1 cellular context compared by ENCODE assay signal in the genomic region with DNA sequence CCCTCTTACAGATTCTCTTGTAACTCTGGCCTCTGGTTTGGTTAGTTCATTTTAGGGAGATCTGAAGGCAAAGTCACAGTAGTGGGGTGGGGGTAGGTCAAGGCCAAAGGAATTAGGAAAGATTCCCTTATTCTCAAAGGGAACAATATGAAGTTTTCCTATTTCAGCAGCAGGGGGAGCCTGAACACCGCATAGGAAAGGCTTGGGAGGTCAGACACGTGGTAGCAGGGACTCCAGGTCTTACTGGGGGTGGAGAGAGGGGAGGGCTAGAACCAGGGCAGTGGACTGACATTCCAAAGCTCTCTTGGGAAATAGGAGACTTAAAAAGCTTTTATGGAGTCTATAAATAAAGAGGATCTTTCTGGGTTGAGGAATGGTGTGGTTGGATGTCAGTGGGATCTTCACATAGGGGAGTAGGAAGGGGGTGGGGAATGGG.
TF ChIP-seq lines count a peak whose summit lies in the region.

No MANE protein-coding gene starts in this region.

TF ChIP-seq in GM12878, 131 proteins besides CTCF, POLR2A, EP300 and RAD21 (continues in another document):
- peak; percentile 60 for TF ChIP-seq NR2F1 (conservative IDR thresholded peaks at IDR 0.05)
- TF ChIP-seq ZNF217 (IDR thresholded peaks at IDR 0.05), result no peak
- TF ChIP-seq RB1 (IDR thresholded peaks at IDR 0.05; ENCODE audit: borderline replicate concordance), result peak; percentile 29; the same call in 1 of the 2 replicates
- TF ChIP-seq, protein P1, sequence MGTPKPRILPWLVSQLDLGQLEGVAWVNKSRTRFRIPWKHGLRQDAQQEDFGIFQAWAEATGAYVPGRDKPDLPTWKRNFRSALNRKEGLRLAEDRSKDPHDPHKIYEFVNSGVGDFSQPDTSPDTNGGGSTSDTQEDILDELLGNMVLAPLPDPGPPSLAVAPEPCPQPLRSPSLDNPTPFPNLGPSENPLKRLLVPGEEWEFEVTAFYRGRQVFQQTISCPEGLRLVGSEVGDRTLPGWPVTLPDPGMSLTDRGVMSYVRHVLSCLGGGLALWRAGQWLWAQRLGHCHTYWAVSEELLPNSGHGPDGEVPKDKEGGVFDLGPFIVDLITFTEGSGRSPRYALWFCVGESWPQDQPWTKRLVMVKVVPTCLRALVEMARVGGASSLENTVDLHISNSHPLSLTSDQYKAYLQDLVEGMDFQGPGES (IDR thresholded peaks at IDR 0.05), result no peak
- peak; percentile 43 for TF ChIP-seq MYC (IDR thresholded peaks at IDR 0.05; ENCODE audit: insufficient read depth, insufficient read length, insufficient replicate concordance, low read length, severe bottlenecking)
- no peak for TF ChIP-seq PAX8 (IDR thresholded peaks at IDR 0.05)
- TF ChIP-seq STAT1 (conservative IDR thresholded peaks at IDR 0.05), result no peak
- TF ChIP-seq TBL1XR1 (IDR thresholded peaks at IDR 0.05; ENCODE audit: low read depth, low read length), result no peak
- peak; percentile 7 to 52; a peak in 3 of 4 replicates for TF ChIP-seq IKZF2 (IDR thresholded peaks at IDR 0.05)
- TF ChIP-seq RUNX3 (IDR thresholded peaks at IDR 0.05; ENCODE audit: low read length), result peak; percentile 58; the same call in 1 of the 2 replicates
- no peak for TF ChIP-seq CEBPB (IDR thresholded peaks at IDR 0.05; ENCODE audit: borderline replicate concordance in 1 of 2, low read depth in 2 of 2, low read length in 2 of 2)
- TF ChIP-seq ATF7 (IDR thresholded peaks at IDR 0.05; ENCODE audit: low read depth), result no peak
- no peak for TF ChIP-seq PML (IDR thresholded peaks at IDR 0.05; ENCODE audit: low read length)
- TF ChIP-seq, protein P2, sequence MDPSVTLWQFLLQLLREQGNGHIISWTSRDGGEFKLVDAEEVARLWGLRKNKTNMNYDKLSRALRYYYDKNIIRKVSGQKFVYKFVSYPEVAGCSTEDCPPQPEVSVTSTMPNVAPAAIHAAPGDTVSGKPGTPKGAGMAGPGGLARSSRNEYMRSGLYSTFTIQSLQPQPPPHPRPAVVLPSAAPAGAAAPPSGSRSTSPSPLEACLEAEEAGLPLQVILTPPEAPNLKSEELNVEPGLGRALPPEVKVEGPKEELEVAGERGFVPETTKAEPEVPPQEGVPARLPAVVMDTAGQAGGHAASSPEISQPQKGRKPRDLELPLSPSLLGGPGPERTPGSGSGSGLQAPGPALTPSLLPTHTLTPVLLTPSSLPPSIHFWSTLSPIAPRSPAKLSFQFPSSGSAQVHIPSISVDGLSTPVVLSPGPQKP (IDR thresholded peaks at IDR 0.05; ENCODE audit: low read depth, low read length), result no peak
- TF ChIP-seq CHD1 (IDR thresholded peaks at IDR 0.05; ENCODE audit: low read depth, low read length), result no peak
- TF ChIP-seq ZNF622 (IDR thresholded peaks at IDR 0.05), result no peak
- no peak for TF ChIP-seq TAF1 (IDR thresholded peaks at IDR 0.05; ENCODE audit: borderline replicate concordance, low read depth, low read length)
- no peak for TF ChIP-seq CBX5 (IDR thresholded peaks at IDR 0.05; ENCODE audit: low read depth)
- no peak for TF ChIP-seq BCL11A (IDR thresholded peaks at IDR 0.05; ENCODE audit: low read depth, low read length)
- TF ChIP-seq, protein P3, sequence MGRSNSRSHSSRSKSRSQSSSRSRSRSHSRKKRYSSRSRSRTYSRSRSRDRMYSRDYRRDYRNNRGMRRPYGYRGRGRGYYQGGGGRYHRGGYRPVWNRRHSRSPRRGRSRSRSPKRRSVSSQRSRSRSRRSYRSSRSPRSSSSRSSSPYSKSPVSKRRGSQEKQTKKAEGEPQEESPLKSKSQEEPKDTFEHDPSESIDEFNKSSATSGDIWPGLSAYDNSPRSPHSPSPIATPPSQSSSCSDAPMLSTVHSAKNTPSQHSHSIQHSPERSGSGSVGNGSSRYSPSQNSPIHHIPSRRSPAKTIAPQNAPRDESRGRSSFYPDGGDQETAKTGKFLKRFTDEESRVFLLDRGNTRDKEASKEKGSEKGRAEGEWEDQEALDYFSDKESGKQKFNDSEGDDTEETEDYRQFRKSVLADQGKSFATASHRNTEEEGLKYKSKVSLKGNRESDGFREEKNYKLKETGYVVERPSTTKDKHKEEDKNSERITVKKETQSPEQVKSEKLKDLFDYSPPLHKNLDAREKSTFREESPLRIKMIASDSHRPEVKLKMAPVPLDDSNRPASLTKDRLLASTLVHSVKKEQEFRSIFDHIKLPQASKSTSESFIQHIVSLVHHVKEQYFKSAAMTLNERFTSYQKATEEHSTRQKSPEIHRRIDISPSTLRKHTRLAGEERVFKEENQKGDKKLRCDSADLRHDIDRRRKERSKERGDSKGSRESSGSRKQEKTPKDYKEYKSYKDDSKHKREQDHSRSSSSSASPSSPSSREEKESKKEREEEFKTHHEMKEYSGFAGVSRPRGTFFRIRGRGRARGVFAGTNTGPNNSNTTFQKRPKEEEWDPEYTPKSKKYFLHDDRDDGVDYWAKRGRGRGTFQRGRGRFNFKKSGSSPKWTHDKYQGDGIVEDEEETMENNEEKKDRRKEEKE (IDR thresholded peaks at IDR 0.05), result no peak
- TF ChIP-seq IRF4 (IDR thresholded peaks at IDR 0.05; ENCODE audit: low read depth, low read length), result no peak
- peak; percentile 53 for TF ChIP-seq SMC3 (IDR thresholded peaks at IDR 0.05; ENCODE audit: borderline replicate concordance, low read length)
- TF ChIP-seq SMARCA5 (IDR thresholded peaks at IDR 0.05), result 0 out of 2 replicates have a peak, but pooled peaks have one; percentile 28
- TF ChIP-seq, protein P4, sequence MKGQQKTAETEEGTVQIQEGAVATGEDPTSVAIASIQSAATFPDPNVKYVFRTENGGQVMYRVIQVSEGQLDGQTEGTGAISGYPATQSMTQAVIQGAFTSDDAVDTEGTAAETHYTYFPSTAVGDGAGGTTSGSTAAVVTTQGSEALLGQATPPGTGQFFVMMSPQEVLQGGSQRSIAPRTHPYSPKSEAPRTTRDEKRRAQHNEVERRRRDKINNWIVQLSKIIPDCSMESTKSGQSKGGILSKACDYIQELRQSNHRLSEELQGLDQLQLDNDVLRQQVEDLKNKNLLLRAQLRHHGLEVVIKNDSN (IDR thresholded peaks at IDR 0.05; ENCODE audit: borderline replicate concordance, extremely low read length, insufficient read depth, low read depth, low read length), result peak; percentile 73
- TF ChIP-seq SIN3A (IDR thresholded peaks at IDR 0.05; ENCODE audit: low read depth, low read length), result peak; percentile 69; the same call in 1 of the 2 replicates
- peak; percentile 51; the same call in 1 of the 2 replicates for TF ChIP-seq YY1 (IDR thresholded peaks at IDR 0.05; ENCODE audit: low read depth, low read length)
- no peak for TF ChIP-seq MTA2 (IDR thresholded peaks at IDR 0.05; ENCODE audit: low read depth)
- TF ChIP-seq, protein P5, sequence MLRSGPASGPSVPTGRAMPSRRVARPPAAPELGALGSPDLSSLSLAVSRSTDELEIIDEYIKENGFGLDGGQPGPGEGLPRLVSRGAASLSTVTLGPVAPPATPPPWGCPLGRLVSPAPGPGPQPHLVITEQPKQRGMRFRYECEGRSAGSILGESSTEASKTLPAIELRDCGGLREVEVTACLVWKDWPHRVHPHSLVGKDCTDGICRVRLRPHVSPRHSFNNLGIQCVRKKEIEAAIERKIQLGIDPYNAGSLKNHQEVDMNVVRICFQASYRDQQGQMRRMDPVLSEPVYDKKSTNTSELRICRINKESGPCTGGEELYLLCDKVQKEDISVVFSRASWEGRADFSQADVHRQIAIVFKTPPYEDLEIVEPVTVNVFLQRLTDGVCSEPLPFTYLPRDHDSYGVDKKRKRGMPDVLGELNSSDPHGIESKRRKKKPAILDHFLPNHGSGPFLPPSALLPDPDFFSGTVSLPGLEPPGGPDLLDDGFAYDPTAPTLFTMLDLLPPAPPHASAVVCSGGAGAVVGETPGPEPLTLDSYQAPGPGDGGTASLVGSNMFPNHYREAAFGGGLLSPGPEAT (IDR thresholded peaks at IDR 0.05; ENCODE audit: low read depth), result peak; percentile 67
- TF ChIP-seq, protein P6, sequence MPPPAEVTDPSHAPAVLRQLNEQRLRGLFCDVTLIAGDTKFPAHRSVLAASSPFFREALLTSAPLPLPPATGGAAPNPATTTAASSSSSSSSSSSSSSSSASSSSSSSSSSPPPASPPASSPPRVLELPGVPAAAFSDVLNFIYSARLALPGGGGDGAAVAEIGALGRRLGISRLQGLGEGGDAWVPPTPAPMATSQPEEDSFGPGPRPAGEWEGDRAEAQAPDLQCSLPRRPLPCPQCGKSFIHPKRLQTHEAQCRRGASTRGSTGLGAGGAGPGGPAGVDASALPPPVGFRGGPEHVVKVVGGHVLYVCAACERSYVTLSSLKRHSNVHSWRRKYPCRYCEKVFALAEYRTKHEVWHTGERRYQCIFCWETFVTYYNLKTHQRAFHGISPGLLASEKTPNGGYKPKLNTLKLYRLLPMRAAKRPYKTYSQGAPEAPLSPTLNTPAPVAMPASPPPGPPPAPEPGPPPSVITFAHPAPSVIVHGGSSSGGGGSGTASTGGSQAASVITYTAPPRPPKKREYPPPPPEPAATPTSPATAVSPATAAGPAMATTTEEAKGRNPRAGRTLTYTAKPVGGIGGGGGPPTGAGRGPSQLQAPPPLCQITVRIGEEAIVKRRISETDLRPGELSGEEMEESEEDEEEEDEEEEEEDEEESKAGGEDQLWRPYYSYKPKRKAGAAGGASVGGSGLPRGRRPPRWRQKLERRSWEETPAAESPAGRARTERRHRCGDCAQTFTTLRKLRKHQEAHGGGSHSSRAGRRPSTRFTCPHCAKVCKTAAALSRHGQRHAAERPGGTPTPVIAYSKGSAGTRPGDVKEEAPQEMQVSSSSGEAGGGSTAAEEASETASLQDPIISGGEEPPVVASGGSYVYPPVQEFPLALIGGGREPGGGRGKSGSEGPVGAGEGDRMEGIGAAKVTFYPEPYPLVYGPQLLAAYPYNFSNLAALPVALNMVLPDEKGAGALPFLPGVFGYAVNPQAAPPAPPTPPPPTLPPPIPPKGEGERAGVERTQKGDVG (CRISPR knock-in tag; IDR thresholded peaks at IDR 0.05), result no peak
- TF ChIP-seq MXI1 (IDR thresholded peaks at IDR 0.05; ENCODE audit: low read depth, low read length), result peak; percentile 91
- TF ChIP-seq IKZF1 (conservative IDR thresholded peaks at IDR 0.05), result peak; percentile 55
- no peak for TF ChIP-seq ESRRA (IDR thresholded peaks at IDR 0.05; ENCODE audit: low read length)
- TF ChIP-seq, protein P7, sequence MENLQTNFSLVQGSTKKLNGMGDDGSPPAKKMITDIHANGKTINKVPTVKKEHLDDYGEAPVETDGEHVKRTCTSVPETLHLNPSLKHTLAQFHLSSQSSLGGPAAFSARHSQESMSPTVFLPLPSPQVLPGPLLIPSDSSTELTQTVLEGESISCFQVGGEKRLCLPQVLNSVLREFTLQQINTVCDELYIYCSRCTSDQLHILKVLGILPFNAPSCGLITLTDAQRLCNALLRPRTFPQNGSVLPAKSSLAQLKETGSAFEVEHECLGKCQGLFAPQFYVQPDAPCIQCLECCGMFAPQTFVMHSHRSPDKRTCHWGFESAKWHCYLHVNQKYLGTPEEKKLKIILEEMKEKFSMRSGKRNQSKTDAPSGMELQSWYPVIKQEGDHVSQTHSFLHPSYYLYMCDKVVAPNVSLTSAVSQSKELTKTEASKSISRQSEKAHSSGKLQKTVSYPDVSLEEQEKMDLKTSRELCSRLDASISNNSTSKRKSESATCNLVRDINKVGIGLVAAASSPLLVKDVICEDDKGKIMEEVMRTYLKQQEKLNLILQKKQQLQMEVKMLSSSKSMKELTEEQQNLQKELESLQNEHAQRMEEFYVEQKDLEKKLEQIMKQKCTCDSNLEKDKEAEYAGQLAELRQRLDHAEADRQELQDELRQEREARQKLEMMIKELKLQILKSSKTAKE (IDR thresholded peaks at IDR 0.05; ENCODE audit: low read depth, poor library complexity, severe bottlenecking), result peak; percentile 13
- TF ChIP-seq, protein P8, sequence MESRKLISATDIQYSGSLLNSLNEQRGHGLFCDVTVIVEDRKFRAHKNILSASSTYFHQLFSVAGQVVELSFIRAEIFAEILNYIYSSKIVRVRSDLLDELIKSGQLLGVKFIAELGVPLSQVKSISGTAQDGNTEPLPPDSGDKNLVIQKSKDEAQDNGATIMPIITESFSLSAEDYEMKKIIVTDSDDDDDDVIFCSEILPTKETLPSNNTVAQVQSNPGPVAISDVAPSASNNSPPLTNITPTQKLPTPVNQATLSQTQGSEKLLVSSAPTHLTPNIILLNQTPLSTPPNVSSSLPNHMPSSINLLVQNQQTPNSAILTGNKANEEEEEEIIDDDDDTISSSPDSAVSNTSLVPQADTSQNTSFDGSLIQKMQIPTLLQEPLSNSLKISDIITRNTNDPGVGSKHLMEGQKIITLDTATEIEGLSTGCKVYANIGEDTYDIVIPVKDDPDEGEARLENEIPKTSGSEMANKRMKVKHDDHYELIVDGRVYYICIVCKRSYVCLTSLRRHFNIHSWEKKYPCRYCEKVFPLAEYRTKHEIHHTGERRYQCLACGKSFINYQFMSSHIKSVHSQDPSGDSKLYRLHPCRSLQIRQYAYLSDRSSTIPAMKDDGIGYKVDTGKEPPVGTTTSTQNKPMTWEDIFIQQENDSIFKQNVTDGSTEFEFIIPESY (IDR thresholded peaks at IDR 0.05), result no peak
- TF ChIP-seq, protein P9, sequence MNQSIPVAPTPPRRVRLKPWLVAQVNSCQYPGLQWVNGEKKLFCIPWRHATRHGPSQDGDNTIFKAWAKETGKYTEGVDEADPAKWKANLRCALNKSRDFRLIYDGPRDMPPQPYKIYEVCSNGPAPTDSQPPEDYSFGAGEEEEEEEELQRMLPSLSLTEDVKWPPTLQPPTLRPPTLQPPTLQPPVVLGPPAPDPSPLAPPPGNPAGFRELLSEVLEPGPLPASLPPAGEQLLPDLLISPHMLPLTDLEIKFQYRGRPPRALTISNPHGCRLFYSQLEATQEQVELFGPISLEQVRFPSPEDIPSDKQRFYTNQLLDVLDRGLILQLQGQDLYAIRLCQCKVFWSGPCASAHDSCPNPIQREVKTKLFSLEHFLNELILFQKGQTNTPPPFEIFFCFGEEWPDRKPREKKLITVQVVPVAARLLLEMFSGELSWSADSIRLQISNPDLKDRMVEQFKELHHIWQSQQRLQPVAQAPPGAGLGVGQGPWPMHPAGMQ (IDR thresholded peaks at IDR 0.05; ENCODE audit: borderline replicate concordance), result no peak
- no peak for TF ChIP-seq MTA3 (IDR thresholded peaks at IDR 0.05; ENCODE audit: borderline replicate concordance, low read length)
- TF ChIP-seq RAD51 (IDR thresholded peaks at IDR 0.05), result peak; percentile 90
- no peak for TF ChIP-seq KLF5 (IDR thresholded peaks at IDR 0.05; ENCODE audit: partially characterized antibody)
- TF ChIP-seq, protein P10, sequence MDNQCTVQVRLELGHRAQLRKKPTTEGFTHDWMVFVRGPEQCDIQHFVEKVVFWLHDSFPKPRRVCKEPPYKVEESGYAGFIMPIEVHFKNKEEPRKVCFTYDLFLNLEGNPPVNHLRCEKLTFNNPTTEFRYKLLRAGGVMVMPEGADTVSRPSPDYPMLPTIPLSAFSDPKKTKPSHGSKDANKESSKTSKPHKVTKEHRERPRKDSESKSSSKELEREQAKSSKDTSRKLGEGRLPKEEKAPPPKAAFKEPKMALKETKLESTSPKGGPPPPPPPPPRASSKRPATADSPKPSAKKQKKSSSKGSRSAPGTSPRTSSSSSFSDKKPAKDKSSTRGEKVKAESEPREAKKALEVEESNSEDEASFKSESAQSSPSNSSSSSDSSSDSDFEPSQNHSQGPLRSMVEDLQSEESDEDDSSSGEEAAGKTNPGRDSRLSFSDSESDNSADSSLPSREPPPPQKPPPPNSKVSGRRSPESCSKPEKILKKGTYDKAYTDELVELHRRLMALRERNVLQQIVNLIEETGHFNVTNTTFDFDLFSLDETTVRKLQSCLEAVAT (IDR thresholded peaks at IDR 0.05), result no peak
- no peak for TF ChIP-seq BHLHE40 (IDR thresholded peaks at IDR 0.05; ENCODE audit: borderline replicate concordance in 1 of 2, low read depth in 2 of 2, low read length in 1 of 2)
- TF ChIP-seq BACH1 (IDR thresholded peaks at IDR 0.05; ENCODE audit: borderline replicate concordance), result no peak
- TF ChIP-seq NRF1 (conservative IDR thresholded peaks at IDR 0.05; ENCODE audit: low read depth, low read length), result no peak
